8 cellular contexts compared by ENCODE assay signal in genomic region chr16:46658925-46659324, GRCh38. TPM values are rescaled to one million over a fixed set of nuclear protein-coding genes. Genes with fewer than 3 reads are reported as not detected.
DNase-seq lines count a peak whose midpoint lies in the region; ATAC-seq, FAIRE-seq and TF ChIP-seq lines count a peak whose summit lies in the region.

No MANE protein-coding gene starts in this region.

- FAIRE-seq in GM12892 (lab: Jason Lieb, UNC), result peak; percentile 92

- H3K4me1 Mint-ChIP-seq in activated naive CD8-positive, alpha-beta T cell (ENCODE audit: low read depth), result peaks cover 13% of the 10 kb centered on the region
- H3K4me1 Mint-ChIP-seq in stimulated activated naive CD8-positive, alpha-beta T cell treated with anti-CD3 and anti-CD28 coated beads, Interleukin-15, Interleukin-2, amounts not matched to agents 100 ng/mL and 50 ng/mL, for 24 hours (ENCODE audit: low read depth), result peaks cover 23% of the 10 kb centered on the region

- H3K27ac Mint-ChIP-seq in activated naive CD8-positive, alpha-beta T cell, result peak overlapping the region; percentile 79
- peak overlapping the region; percentile 90 for H3K27ac Mint-ChIP-seq in stimulated activated naive CD8-positive, alpha-beta T cell treated with anti-CD3 and anti-CD28 coated beads, Interleukin-15, Interleukin-2, amounts not matched to agents 100 ng/mL and 50 ng/mL, for 24 hours

- H3K27me3 Mint-ChIP-seq in activated naive CD8-positive, alpha-beta T cell, result no peaks in the 10 kb centered on the region
- H3K27me3 Mint-ChIP-seq in stimulated activated naive CD8-positive, alpha-beta T cell treated with anti-CD3 and anti-CD28 coated beads, Interleukin-15, Interleukin-2, amounts not matched to agents 100 ng/mL and 50 ng/mL, for 24 hours, result no peaks in the 10 kb centered on the region

- DNase-seq in GM12892 (ENCODE audit: insufficient read length) (peak; percentile 31), NCI-H2107 treated with DMSO at 0.1 percent for 48 hours (lab: John Stamatoyannopoulos, UW; ENCODE audit: unreplicated experiment) (no peak)
- no peak for DNase-seq in effector CD4-positive, alpha-beta T cell
- no peak for DNase-seq in activated CD4-positive, CD25-positive, alpha-beta regulatory T cell (lab: John Stamatoyannopoulos, UW)

- TF ChIP-seq POLR2A in GM12892 (IDR thresholded peaks at IDR 0.05; ENCODE audit: low read depth, low read length), result 0 out of 2 replicates have a peak, but pooled peaks have one; percentile 24

- H3K4me3 Mint-ChIP-seq in activated naive CD8-positive, alpha-beta T cell, result no peak overlapping the region
- peak overlapping the region; percentile 20 for H3K4me3 Mint-ChIP-seq in stimulated activated naive CD8-positive, alpha-beta T cell treated with anti-CD3 and anti-CD28 coated beads, Interleukin-15, Interleukin-2, amounts not matched to agents 100 ng/mL and 50 ng/mL, for 24 hours

- ATAC-seq in GM21381 (IDR thresholded peaks at IDR 0.05; ENCODE audit: unreplicated experiment), result peak; percentile 95
- peak; percentile 94 for ATAC-seq in HG03571 (IDR thresholded peaks at IDR 0.05; ENCODE audit: unreplicated experiment)

- H3K9me3 Mint-ChIP-seq in activated naive CD8-positive, alpha-beta T cell (ENCODE audit: low read depth), result no peaks in the 10 kb centered on the region
- H3K9me3 Mint-ChIP-seq in stimulated activated naive CD8-positive, alpha-beta T cell treated with anti-CD3 and anti-CD28 coated beads, Interleukin-15, Interleukin-2, amounts not matched to agents 100 ng/mL and 50 ng/mL, for 24 hours, result no peaks in the 10 kb centered on the region

- H3K36me3 Mint-ChIP-seq in activated naive CD8-positive, alpha-beta T cell, result peaks cover 2% of the 10 kb centered on the region
- H3K36me3 Mint-ChIP-seq in stimulated activated naive CD8-positive, alpha-beta T cell treated with anti-CD3 and anti-CD28 coated beads, Interleukin-15, Interleukin-2, amounts not matched to agents 100 ng/mL and 50 ng/mL, for 24 hours (ENCODE audit: low read depth), result peaks cover 62% of the 10 kb centered on the region

RNA-seq across cellular contexts. Expression of gene VPS35, which starts 30.1 kb away (rescaled TPM):
- 47.7 TPM for polyA plus RNA-seq in GM12892 (2012; ENCODE audit: missing spikeins)

RNA-seq across cellular contexts. Expression of gene ORC6, which starts 30.5 kb away (rescaled TPM):
- 39.8 TPM for polyA plus RNA-seq in GM12892 (2012; ENCODE audit: missing spikeins)

RNA-seq across cellular contexts. Expression of gene SHCBP1, which starts 37.7 kb away (rescaled TPM):
- polyA plus RNA-seq in GM12892 (2012; ENCODE audit: missing spikeins), result 26.4 TPM
